ENCODE assay signal across 8 cellular contexts in the genomic region with DNA sequence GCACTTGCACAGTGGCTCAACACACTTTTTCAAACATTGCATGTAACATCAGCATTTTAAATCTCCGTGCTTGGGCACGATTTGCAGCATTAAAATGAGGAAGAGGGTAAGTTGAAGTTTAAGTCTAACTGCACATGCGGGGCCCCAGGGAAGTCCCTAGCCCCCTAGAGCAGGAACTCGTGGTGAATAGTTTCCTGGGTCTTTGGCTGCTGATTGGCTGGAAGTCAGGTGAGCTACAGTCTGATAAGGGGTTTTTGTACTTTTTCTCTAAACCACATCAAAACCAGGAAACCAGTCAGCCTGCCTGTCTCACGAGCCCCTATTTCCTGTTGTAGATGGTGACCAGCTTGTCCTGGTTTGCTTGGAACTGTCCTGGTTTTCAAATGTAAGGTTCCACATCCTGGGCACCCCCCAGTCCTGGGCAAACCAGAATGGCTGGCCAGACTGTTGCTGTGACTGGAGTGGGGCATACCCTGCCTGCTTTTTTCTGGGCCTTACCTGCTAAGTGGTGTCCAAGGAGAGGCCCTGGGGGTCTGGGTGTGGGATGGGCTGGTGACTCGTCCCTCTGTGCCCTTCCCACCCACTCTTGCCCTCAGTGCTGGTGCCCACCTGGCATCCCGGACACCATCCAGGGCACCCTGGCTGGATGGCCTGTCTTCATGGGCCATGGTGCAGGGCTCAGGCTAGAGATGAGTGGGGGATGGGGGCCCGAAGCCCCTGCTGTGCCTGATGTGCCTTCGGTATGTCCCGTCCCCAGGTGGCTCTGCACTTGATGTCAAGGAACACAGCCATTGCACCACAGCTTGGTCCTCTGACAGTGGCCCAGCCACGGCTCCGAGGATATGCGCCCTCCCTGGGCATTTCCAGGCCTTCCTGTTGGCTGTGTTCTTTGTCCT. TPM values are rescaled to one million over a fixed set of nuclear protein-coding genes. Genes with fewer than 3 reads are reported as not detected.
A peak's percentile ranks its signal among the peaks of the same experiment; 100 is the strongest.
DNase-seq lines count a peak whose midpoint lies in the region; ATAC-seq and TF ChIP-seq lines count a peak whose summit lies in the region.

No MANE protein-coding gene starts in this region.

- DNase-seq in activated naive CD4-positive, alpha-beta T cell treated with anti-CD3 and anti-CD28 coated beads, Interleukin-2, amount 50 U/mL, for 72 hours (ENCODE audit: low spot score in 2 of 2) = peak; percentile 57 to 88
- peak; percentile 80 for DNase-seq in osteocyte (ENCODE audit: extremely low spot score, unreplicated experiment)
- no peak for DNase-seq in NCI-H1092 treated with DMSO at 0.1 percent for 48 hours (lab: John Stamatoyannopoulos, UW)
- no peak for DNase-seq in DMS153 (lab: John Stamatoyannopoulos, UW)
- no peak for DNase-seq in progenitor cell of endocrine pancreas (ENCODE audit: low spot score, unreplicated experiment)

- no peaks in the 10 kb centered on the region for H3K4me1 Mint-ChIP-seq in osteocyte (ENCODE audit: unreplicated experiment)
- peaks cover 18% of the 10 kb centered on the region for H3K4me1 Mint-ChIP-seq in progenitor cell of endocrine pancreas (ENCODE audit: low read depth)

- H3K36me3 Mint-ChIP-seq in activated naive CD4-positive, alpha-beta T cell treated with anti-CD3 and anti-CD28 coated beads, Interleukin-2, amount 50 U/mL, for 72 hours = peaks cover 5 to 24% of the 10 kb centered on the region in 2 donors
- H3K36me3 Mint-ChIP-seq in osteocyte (ENCODE audit: unreplicated experiment) (no peaks in the 10 kb centered on the region), progenitor cell of endocrine pancreas (ENCODE audit: insufficient read depth) (no peaks in the 10 kb centered on the region)

- H2AFZ ChIP-seq in SU-DHL-6 (ENCODE audit: low read depth, low read length, severe bottlenecking) = peak overlapping the region; percentile 95

- H3F3A ChIP-seq in SU-DHL-6 (ENCODE audit: insufficient read depth) = no peaks in the 10 kb centered on the region

- H3K4me3 Mint-ChIP-seq in osteocyte (ENCODE audit: unreplicated experiment) (no peak overlapping the region), progenitor cell of endocrine pancreas (ENCODE audit: low read depth) (no peak overlapping the region)

- TF ChIP-seq CTCF in SU-DHL-6 (IDR thresholded peaks at IDR 0.05; ENCODE audit: insufficient read depth, low read length, poor library complexity, severe bottlenecking) = no peak
- TF ChIP-seq CTCF in osteocyte (IDR thresholded peaks at IDR 0.05) = no peak
- no peak for TF ChIP-seq CTCF in progenitor cell of endocrine pancreas (IDR thresholded peaks at IDR 0.05; ENCODE audit: unreplicated experiment)

- H3K9ac ChIP-seq in SU-DHL-6 (ENCODE audit: low read length) = peak overlapping the region; percentile 42

- H3K27ac Mint-ChIP-seq in activated naive CD4-positive, alpha-beta T cell treated with anti-CD3 and anti-CD28 coated beads, Interleukin-2, amount 50 U/mL, for 72 hours = no peak overlapping the region
- H3K27ac Mint-ChIP-seq in osteocyte (ENCODE audit: unreplicated experiment) = no peak overlapping the region
- H3K27ac Mint-ChIP-seq in progenitor cell of endocrine pancreas = no peak overlapping the region

- peak overlapping the region; percentile 5 for H3K4me3 ChIP-seq in SU-DHL-6 (ENCODE audit: insufficient read depth, low read length, poor library complexity, severe bottlenecking)

- ATAC-seq in GM18870 (IDR thresholded peaks at IDR 0.05; ENCODE audit: unreplicated experiment) (peak; percentile 82), HG03060 (IDR thresholded peaks at IDR 0.05; ENCODE audit: low read depth, unreplicated experiment) (peak; percentile 58)
- peak; percentile 70 to 77 for ATAC-seq in activated naive CD4-positive, alpha-beta T cell treated with anti-CD3 and anti-CD28 coated beads, Interleukin-2, amount 50 U/mL, for 72 hours

- no peaks in the 10 kb centered on the region for H4K20me1 ChIP-seq in SU-DHL-6 (ENCODE audit: low read depth, low read length)

- H3K4me2 ChIP-seq in SU-DHL-6 (ENCODE audit: low read depth, low read length, poor library complexity, severe bottlenecking) = peak overlapping the region; percentile 45

- peaks cover 7 to 11% of the 10 kb centered on the region in 2 donors for H3K9me3 Mint-ChIP-seq in activated naive CD4-positive, alpha-beta T cell treated with anti-CD3 and anti-CD28 coated beads, Interleukin-2, amount 50 U/mL, for 72 hours
- H3K9me3 Mint-ChIP-seq in osteocyte (ENCODE audit: unreplicated experiment) = no peaks in the 10 kb centered on the region
- no peaks in the 10 kb centered on the region for H3K9me3 Mint-ChIP-seq in progenitor cell of endocrine pancreas (ENCODE audit: low read depth)

- H3K27me3 Mint-ChIP-seq in osteocyte (ENCODE audit: unreplicated experiment) (peaks cover 4% of the 10 kb centered on the region), progenitor cell of endocrine pancreas (no peaks in the 10 kb centered on the region)

- no peaks in the 10 kb centered on the region for H3K79me2 ChIP-seq in SU-DHL-6 (ENCODE audit: insufficient read depth, low read length)

- no peaks in the 10 kb centered on the region for H3K9me2 ChIP-seq in SU-DHL-6 (replicated peaks; ENCODE audit: insufficient read depth, low read length)

- H3K9me3 ChIP-seq in SU-DHL-6 (ENCODE audit: insufficient read depth, low read length) = no peaks in the 10 kb centered on the region

- H3K27ac ChIP-seq in SU-DHL-6 (ENCODE audit: low read depth, low read length) = peak overlapping the region; percentile 89

- H3K27me3 ChIP-seq in SU-DHL-6 (ENCODE audit: low read length) = no peaks in the 10 kb centered on the region

- no peaks in the 10 kb centered on the region for H3K36me3 ChIP-seq in SU-DHL-6 (ENCODE audit: low read length)

RNA-seq across cellular contexts. Expression of a gene that starts 31.8 kb away (rescaled TPM):
- total RNA-seq in activated naive CD4-positive, alpha-beta T cell treated with anti-CD3 and anti-CD28 coated beads, Interleukin-2, amount 50 U/mL, for 72 hours = not detected
- total RNA-seq in osteocyte (not detected in 2 replicates), progenitor cell of endocrine pancreas (not detected in 2 replicates)

RNA-seq across cellular contexts. Expression of a gene that starts 35.1 kb away (rescaled TPM):
- not detected for total RNA-seq in activated naive CD4-positive, alpha-beta T cell treated with anti-CD3 and anti-CD28 coated beads, Interleukin-2, amount 50 U/mL, for 72 hours
- total RNA-seq in osteocyte (not detected in 2 replicates), progenitor cell of endocrine pancreas (not detected in 2 replicates)

RNA-seq across cellular contexts. Expression of a gene that starts 59.0 kb away (rescaled TPM):
- not detected for total RNA-seq in activated naive CD4-positive, alpha-beta T cell treated with anti-CD3 and anti-CD28 coated beads, Interleukin-2, amount 50 U/mL, for 72 hours
- total RNA-seq in osteocyte (not detected in 2 replicates), progenitor cell of endocrine pancreas (not detected in 2 replicates)

Comparison
In these comparisons a context has a peak if more than half of its experiments do, and no peak if none do; other contexts are left out.
1. DNase-seq: peak in activated naive CD4-positive, alpha-beta T cell treated with anti-CD3 and anti-CD28 coated beads, Interleukin-2, amount 50 U/mL, for 72 hours (2 of 2) and osteocyte (single experiment); none in NCI-H1092 treated with DMSO at 0.1 percent for 48 hours (single experiment), DMS153 (single experiment) and progenitor cell of endocrine pancreas (single experiment).
2. Peak in every context shown above with its lines, with median percentiles within 50 percentile points of each other: ATAC-seq.